16 cellular contexts compared by ENCODE assay signal in the genomic region with DNA sequence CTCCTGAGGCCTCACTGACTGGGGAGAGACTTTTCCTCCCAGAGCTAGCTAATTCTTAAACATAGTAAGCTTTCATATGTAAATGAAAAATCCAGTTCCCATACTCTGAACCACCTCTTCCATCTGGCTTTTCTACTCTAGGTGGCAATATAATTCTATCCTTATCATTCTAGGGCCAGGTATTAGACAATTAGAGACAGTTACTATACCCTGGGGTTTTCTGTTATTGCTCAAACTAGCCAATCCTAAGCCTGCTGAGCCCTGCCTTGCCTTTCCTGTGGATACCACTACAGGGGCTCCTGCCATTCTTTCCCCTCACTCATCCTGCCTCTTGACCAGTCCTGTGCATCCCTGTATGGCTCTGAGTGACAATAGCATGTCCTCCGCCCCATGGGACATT.
"Had no signal": no experiment of that assay in that cellular context is flagged by ENCODE, and none has a peak within 500 bp of the region (broad histone marks: within the 10 kb centered on the region; RNA-seq: fewer than 3 reads in every experiment).

No MANE protein-coding gene starts in this region.

- H3K36me3 Mint-ChIP-seq: activated naive CD8-positive, alpha-beta T cell treated with anti-CD3 and anti-CD28 coated beads for 36 hours had no signal

- H3K27ac ChIP-seq: dorsolateral prefrontal cortex, esophagus muscularis mucosa, neural progenitor cell, parathyroid adenoma, thoracic aorta had no signal

- H3K79me2 ChIP-seq: parathyroid adenoma had no signal

- DNase-seq: activated CD4-positive, alpha-beta T cell treated with anti-CD3 and anti-CD28 coated beads for 4 hours; activated CD8-positive, alpha-beta memory T cell treated with anti-CD3 and anti-CD28 coated beads, Interleukin-2, amount 50 U/mL, for 4 hours; activated CD8-positive, alpha-beta T cell treated with anti-CD3 and anti-CD28 coated beads for 36 hours; activated gamma-delta T cell treated with Interleukin-2 at 50 U/mL for 16 hours; activated naive CD8-positive, alpha-beta T cell treated with anti-CD3 and anti-CD28 coated beads for 36 hours; activated T-cell treated with anti-CD3 and anti-CD28 coated beads, Interleukin-2, amount 50 U/mL, for 72 hours; dorsolateral prefrontal cortex; kidney; stimulated activated CD4-positive, alpha-beta T cell treated with anti-CD3 and anti-CD28 coated beads, Interleukin-4, amount 100 ng/mL, for 1 hour; stimulated activated naive CD8-positive, alpha-beta T cell treated with anti-CD3 and anti-CD28 coated beads, Interleukin-15, amount 100 ng/mL, for 72 hours; T1000 had no signal

- H3K9me3 ChIP-seq: thoracic aorta had no signal

- H3K4me3 Mint-ChIP-seq: activated CD8-positive, alpha-beta T cell treated with anti-CD3 and anti-CD28 coated beads for 36 hours; activated naive CD8-positive, alpha-beta T cell treated with anti-CD3 and anti-CD28 coated beads for 36 hours; activated T-cell treated with anti-CD3 and anti-CD28 coated beads, Interleukin-2, amount 50 U/mL, for 72 hours; neural progenitor cell; stimulated activated naive CD8-positive, alpha-beta T cell treated with anti-CD3 and anti-CD28 coated beads, Interleukin-15, amount 100 ng/mL, for 72 hours had no signal

- H3K4me2 ChIP-seq: neural progenitor cell had no signal

- H3K27me3 ChIP-seq: dorsolateral prefrontal cortex, esophagus muscularis mucosa, neural progenitor cell had no signal

- H3K36me3 ChIP-seq: esophagus muscularis mucosa, neural progenitor cell, thoracic aorta had no signal

- ATAC-seq: activated CD8-positive, alpha-beta T cell treated with anti-CD3 and anti-CD28 coated beads for 36 hours; activated T-cell treated with anti-CD3 and anti-CD28 coated beads, Interleukin-2, amount 50 U/mL, for 72 hours; stimulated activated naive CD8-positive, alpha-beta T cell treated with anti-CD3 and anti-CD28 coated beads, Interleukin-15, amount 100 ng/mL, for 72 hours had no signal

- H3K27ac Mint-ChIP-seq: activated CD8-positive, alpha-beta T cell treated with anti-CD3 and anti-CD28 coated beads for 36 hours; activated naive CD8-positive, alpha-beta T cell treated with anti-CD3 and anti-CD28 coated beads for 36 hours; activated T-cell treated with anti-CD3 and anti-CD28 coated beads, Interleukin-2, amount 50 U/mL, for 72 hours; neural progenitor cell; stimulated activated naive CD8-positive, alpha-beta T cell treated with anti-CD3 and anti-CD28 coated beads, Interleukin-15, amount 100 ng/mL, for 72 hours had no signal

- H3K4me3 ChIP-seq: dorsolateral prefrontal cortex, esophagus muscularis mucosa, neural progenitor cell, thoracic aorta had no signal

- H3K27me3 Mint-ChIP-seq: activated CD8-positive, alpha-beta T cell treated with anti-CD3 and anti-CD28 coated beads for 36 hours; activated naive CD8-positive, alpha-beta T cell treated with anti-CD3 and anti-CD28 coated beads for 36 hours; stimulated activated naive CD8-positive, alpha-beta T cell treated with anti-CD3 and anti-CD28 coated beads, Interleukin-15, amount 100 ng/mL, for 72 hours had no signal

- H2AFZ ChIP-seq: neural progenitor cell, parathyroid adenoma had no signal

- H3K9me3 Mint-ChIP-seq: activated T-cell treated with anti-CD3 and anti-CD28 coated beads, Interleukin-2, amount 50 U/mL, for 72 hours had no signal

- FAIRE-seq: frontal cortex, kidney had no signal

- H3K4me1 ChIP-seq: neural progenitor cell, parathyroid adenoma had no signal

- H3K4me1 Mint-ChIP-seq: activated naive CD8-positive, alpha-beta T cell treated with anti-CD3 and anti-CD28 coated beads for 36 hours; neural progenitor cell; stimulated activated naive CD8-positive, alpha-beta T cell treated with anti-CD3 and anti-CD28 coated beads, Interleukin-15, amount 100 ng/mL, for 72 hours had no signal

- H3K9ac ChIP-seq: neural progenitor cell, parathyroid adenoma had no signal
